Comparison of ENCODE assay signal across 19 cellular contexts in genomic region chr3:153001428-153001827, GRCh38.
"Had no signal": no experiment of that assay in that cellular context is flagged by ENCODE, and none has a peak within 500 bp of the region (broad histone marks: within the 10 kb centered on the region; RNA-seq: fewer than 3 reads in every experiment).

No MANE protein-coding gene starts in this region.

- H3K9me3 ChIP-seq: gastroesophageal sphincter, left ventricle myocardium inferior, ovary, right atrium auricular region, stomach, thoracic aorta, transverse colon had no signal

- H3K4me3 Mint-ChIP-seq: immature natural killer cell, natural killer cell, neural crest cell had no signal

- H3K27ac ChIP-seq: gastroesophageal sphincter, left ventricle myocardium inferior, ovary, right atrium auricular region, stomach, thoracic aorta had no signal

- H3K36me3 ChIP-seq: gastroesophageal sphincter, left ventricle myocardium inferior, ovary, right atrium auricular region, stomach, thoracic aorta, transverse colon had no signal

- H3K27me3 ChIP-seq: gastroesophageal sphincter, ovary, right atrium auricular region, stomach, transverse colon had no signal

- H3K27ac Mint-ChIP-seq: immature natural killer cell, natural killer cell had no signal

- ATAC-seq: gastroesophageal sphincter, natural killer cell had no signal

- H3K4me3 ChIP-seq: gastroesophageal sphincter, left ventricle myocardium inferior, lung, ovary, right atrium auricular region, stomach, thoracic aorta, transverse colon had no signal

- H3K4me1 ChIP-seq: gastroesophageal sphincter, left ventricle myocardium inferior, right atrium auricular region, stomach had no signal

- DNase-seq: effector memory CD4-positive, alpha-beta T cell; erythroblast; glutamatergic neuron; immature natural killer cell; left ventricle myocardium inferior; natural killer cell; nucleus accumbens; ovary; small intestine; stimulated activated CD4-positive, alpha-beta T cell treated with anti-CD3 and anti-CD28 coated beads, Interleukin-12 subunit alpha, Interleukin-12 subunit beta, amount 100 ng/mL, for 4 hours; stimulated activated naive CD4-positive, alpha-beta T cell; stomach; substantia nigra; transverse colon had no signal

- H3K9me3 Mint-ChIP-seq: immature natural killer cell, natural killer cell had no signal

- H3K4me1 Mint-ChIP-seq: immature natural killer cell had no signal

- H3K36me3 Mint-ChIP-seq: immature natural killer cell, natural killer cell had no signal
